8 cellular contexts compared by ENCODE assay signal in the genomic region with DNA sequence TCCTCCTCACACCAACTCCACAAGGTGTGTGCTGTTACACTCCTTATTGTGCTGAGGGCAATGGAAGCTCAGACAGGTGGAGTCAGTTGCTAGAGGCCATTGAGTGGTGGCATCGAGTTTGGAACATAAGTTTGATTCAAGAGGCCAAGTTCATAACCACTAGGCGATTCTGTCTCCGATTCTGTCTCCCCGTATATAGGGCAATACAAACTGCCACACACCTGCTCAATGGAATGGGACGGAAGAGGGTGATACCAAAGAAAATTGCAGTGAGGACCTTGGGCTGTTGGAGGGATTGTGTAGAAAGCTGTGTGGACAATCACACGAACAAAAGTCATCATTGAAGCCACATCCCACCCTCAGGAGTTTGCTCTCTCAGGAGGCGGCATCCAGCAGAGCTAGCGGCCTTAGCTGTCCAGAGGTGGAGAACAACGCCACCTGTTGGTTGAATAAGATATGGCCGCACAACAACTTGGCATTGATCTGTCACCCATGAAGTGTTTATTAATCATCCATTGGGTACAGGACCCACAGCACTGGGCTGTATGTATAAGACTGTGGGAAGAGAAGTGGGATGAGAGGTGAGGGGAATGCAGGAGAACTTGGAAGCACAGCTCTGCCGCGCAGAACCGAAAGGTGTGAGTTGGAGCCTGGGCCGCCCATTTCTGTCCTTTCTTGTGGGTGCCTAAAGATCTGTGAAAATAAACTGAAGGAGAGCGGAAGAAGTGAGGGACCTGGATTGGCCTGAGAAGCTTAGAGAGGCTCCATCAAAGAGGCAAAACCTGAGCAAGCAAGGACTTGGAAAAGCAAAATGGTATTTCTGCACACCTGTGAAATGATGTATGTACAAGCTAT. TPM values are rescaled to one million over a fixed set of nuclear protein-coding genes. Genes with fewer than 3 reads are reported as not detected.
DNase-seq lines count a peak whose midpoint lies in the region; ATAC-seq and TF ChIP-seq lines count a peak whose summit lies in the region.

No MANE protein-coding gene starts in this region.

- peaks cover 8% of the 10 kb centered on the region for H3K4me1 Mint-ChIP-seq in Calu3 (ENCODE audit: low read depth, unreplicated experiment)

- H3K36me3 Mint-ChIP-seq in Calu3 (ENCODE audit: insufficient read depth, unreplicated experiment) = no peaks in the 10 kb centered on the region

- ATAC-seq in GM21619 (IDR thresholded peaks at IDR 0.05; ENCODE audit: unreplicated experiment) = peak; percentile 65
- ATAC-seq in GM18520 (IDR thresholded peaks at IDR 0.05; ENCODE audit: unreplicated experiment) = no peak

- intact Hi-C loops in Calu3 (cut with micrococcal nuclease; ENCODE audit: unreplicated experiment) = loop anchor here (1.0 to 2.0 kb wide), 3 partner anchors 86 to 279 kb away; no protein-coding TSS in a partner anchor

- no peak overlapping the region for H3K4me3 Mint-ChIP-seq in Calu3 (ENCODE audit: low read depth, unreplicated experiment)

- no peak overlapping the region for H3K27ac Mint-ChIP-seq in Calu3 (ENCODE audit: unreplicated experiment)

- CTCF ChIA-PET in Calu3 (lab: Charles Lee) = interaction anchor here (0.6 to 5.2 kb wide), 14 partner anchors 9 to 283 kb away, joined by 3 to 101 read pairs (median 4); partner anchors contain the start of gene SLC25A48

- DNase-seq in Calu3 (peak; percentile 79), NAMALWA (ENCODE audit: low spot score) (peak; percentile 79), SW 1271 (lab: John Stamatoyannopoulos, UW) (peak; percentile 14 to 66), astrocyte of the cerebellum (ENCODE audit: low read depth) (peak; percentile 58), hypothalamus (lab: John Stamatoyannopoulos, UW) (peak in 41 of 51 donors; percentile 2 to 80 (median 45)), smooth muscle cell of the brain vasculature (ENCODE audit: low read depth, low spot score) (peak; percentile 23)

- in situ Hi-C loops in astrocyte of the cerebellum (cut with HindIII; ENCODE audit: low sequenced_read_pairs) = loop anchor here (5.0 to 25.0 kb wide), 2 partner anchors 90 to 285 kb away; partner anchors contain the start of gene SLC25A48

- H3K4me3 ChIP-seq in astrocyte of the cerebellum (ENCODE audit: low read depth, low read length) = no peak overlapping the region

- BruUV-seq in Calu3 (replicated peaks; lab: Mats Ljungman, UMichigan) = no TSS peak

- H3K27me3 Mint-ChIP-seq in Calu3 (ENCODE audit: unreplicated experiment) = peaks cover 76% of the 10 kb centered on the region

- no peaks in the 10 kb centered on the region for H3K9me3 Mint-ChIP-seq in Calu3 (ENCODE audit: low read depth, unreplicated experiment)

- peak; percentile 82 for TF ChIP-seq CTCF in Calu3 (IDR thresholded peaks at IDR 0.05; ENCODE audit: unreplicated experiment)
- TF ChIP-seq CTCF in astrocyte of the cerebellum (IDR thresholded peaks at IDR 0.05; ENCODE audit: low read depth, low read length, missing control alignments) = peak; percentile 84

RNA-seq across cellular contexts. Expression of gene NEUROG1, which starts 16.1 kb away (rescaled TPM):
- not detected in 2 replicates for total RNA-seq in Calu3 (2022)

RNA-seq across cellular contexts. Expression of gene CXCL14, which starts 27.0 kb away (rescaled TPM):
- 0.27 TPM in 1 of 2 replicates, not detected in the other for total RNA-seq in Calu3 (2022)

Comparison
In these comparisons a context has a peak if more than half of its experiments do, and no peak if none do; other contexts are left out.
1. DNase-seq: peak in every context shown above with its lines; median percentile 79 in Calu3; 79 in NAMALWA; 58 in astrocyte of the cerebellum; 45 in hypothalamus; 40 in SW 1271; 23 in smooth muscle cell of the brain vasculature.